In the genomic region with DNA sequence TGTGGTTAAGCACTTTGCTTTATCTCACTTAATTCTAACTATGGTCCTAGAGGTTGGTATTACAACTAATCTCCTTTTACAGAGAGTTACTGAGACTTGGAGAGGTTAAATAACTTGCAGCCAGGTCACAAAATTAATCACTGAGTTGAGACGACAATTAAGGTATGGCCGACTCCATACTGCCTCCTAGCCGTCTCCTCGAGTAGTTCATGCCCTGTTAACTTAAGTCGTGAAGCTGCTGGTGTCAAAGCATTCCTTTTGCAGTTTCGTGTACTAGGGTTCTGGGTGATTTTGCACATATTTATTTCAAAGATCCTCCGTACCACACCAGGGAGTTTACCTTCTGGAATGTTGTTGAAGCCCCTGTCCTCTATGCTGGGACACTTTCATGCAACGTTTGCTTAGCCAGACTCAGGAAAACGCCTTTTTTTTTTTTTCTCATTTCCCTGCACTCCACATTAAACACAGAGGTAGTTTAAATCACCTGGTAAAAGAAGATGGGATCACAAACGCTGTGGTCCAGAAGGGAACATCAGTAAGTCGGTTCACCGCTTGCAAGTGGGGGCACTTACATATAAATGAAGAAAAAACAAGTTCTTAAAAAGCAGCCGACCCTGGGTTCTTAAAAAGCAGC, we compare ENCODE assay signal across 8 cellular contexts. TPM values are rescaled to one million over a fixed set of nuclear protein-coding genes. Genes with fewer than 3 reads are reported as not detected.
DNase-seq lines count a peak whose midpoint lies in the region; ATAC-seq and TF ChIP-seq lines count a peak whose summit lies in the region.

No MANE protein-coding gene starts in this region.

- peak overlapping the region; percentile 92 for H2AFZ ChIP-seq in PC-9

- H3K9me2 ChIP-seq in PC-9 (ENCODE audit: insufficient read depth): no peaks in the 10 kb centered on the region

- CTCF ChIA-PET in PC-9 (lab: Charles Lee): interaction anchor here (0.6 to 1.1 kb wide), 2 partner anchors 67 to 340 kb away, joined by 3 to 4 read pairs; no protein-coding TSS in a partner anchor

- TSS peak; percentile 67 for BruUV-seq in PC-9 (replicated peaks; lab: Mats Ljungman, UMichigan)

- no peaks in the 10 kb centered on the region for H3K9me3 Mint-ChIP-seq in nephron

- POLR2A ChIA-PET in PC-9 (lab: Charles Lee; ENCODE audit: unreplicated experiment): interaction anchor here (0.8 kb wide), 1 partner anchor 516 kb away, joined by 6 read pairs; no protein-coding TSS in a partner anchor

- no peaks in the 10 kb centered on the region for H3K27me3 ChIP-seq in HUES6 (ENCODE audit: control insufficient read depth, insufficient read depth, low read length)
- H3K27me3 ChIP-seq in PC-9 (ENCODE audit: insufficient read depth, low read depth): no peaks in the 10 kb centered on the region
- no peaks in the 10 kb centered on the region for H3K27me3 ChIP-seq in suprapubic skin

- TF ChIP-seq EP300 in suprapubic skin (IDR thresholded peaks at IDR 0.05): no peak

- H3K4me1 ChIP-seq in HUES6 (ENCODE audit: control insufficient read depth, insufficient read depth, low read length): peaks cover 19% of the 10 kb centered on the region
- peaks cover 30% of the 10 kb centered on the region for H3K4me1 ChIP-seq in PC-9 (replicated peaks; ENCODE audit: insufficient read depth)
- peaks cover 35% of the 10 kb centered on the region for H3K4me1 ChIP-seq in suprapubic skin

- peak overlapping the region; percentile 97 for H3K4me3 ChIP-seq in HUES6 (ENCODE audit: low read depth, low read length)
- peak overlapping the region; percentile 91 for H3K4me3 ChIP-seq in PC-9
- H3K4me3 ChIP-seq in suprapubic skin: peak overlapping the region; percentile 98

- intact Hi-C loops in PC-9 (cut with micrococcal nuclease; ENCODE audit: unreplicated experiment): loop anchor here (1.0 to 10.0 kb wide), 11 partner anchors 35 to 631 kb away; no protein-coding TSS in a partner anchor

- no peaks in the 10 kb centered on the region for H3K27me3 Mint-ChIP-seq in nephron (ENCODE audit: low read depth)

- H3K27ac Mint-ChIP-seq in nephron: peak overlapping the region; percentile 87 to 98 (median 95)

- peak overlapping the region; percentile 63 for H3K9ac ChIP-seq in HUES6 (ENCODE audit: low read length)

- H3F3A ChIP-seq in PC-9 (ENCODE audit: insufficient read depth, low read depth): peaks cover 9% of the 10 kb centered on the region; the same call in 1 of the 2 replicates

- H3K4me2 ChIP-seq in PC-9: peak overlapping the region; percentile 100

- no peaks in the 10 kb centered on the region for H4K20me1 ChIP-seq in PC-9 (ENCODE audit: insufficient read depth)

- H3K27ac ChIP-seq in HUES6 (ENCODE audit: low read depth, low read length) (peak overlapping the region; percentile 40; the same call in 1 of the 2 replicates), PC-9 (peak overlapping the region; percentile 46), suprapubic skin (peak overlapping the region; percentile 100)

- H3K9me3 ChIP-seq in HUES6 (ENCODE audit: control insufficient read depth, insufficient read depth, low read depth, low read length): no peaks in the 10 kb centered on the region
- no peaks in the 10 kb centered on the region for H3K9me3 ChIP-seq in PC-9 (ENCODE audit: insufficient read depth, low read depth)
- H3K9me3 ChIP-seq in suprapubic skin: no peaks in the 10 kb centered on the region

- peaks cover 60% of the 10 kb centered on the region for H3K4me1 Mint-ChIP-seq in nephron

- no peaks in the 10 kb centered on the region for H3K36me3 Mint-ChIP-seq in nephron (ENCODE audit: low read depth)

- H3K36me3 ChIP-seq in HUES6 (ENCODE audit: control insufficient read depth, insufficient read depth, low read length) (no peaks in the 10 kb centered on the region), PC-9 (ENCODE audit: low read depth) (no peaks in the 10 kb centered on the region), suprapubic skin (no peaks in the 10 kb centered on the region)

- TF ChIP-seq CTCF in PC-9 (conservative IDR thresholded peaks at IDR 0.05) (peak; percentile 87), nephron (IDR thresholded peaks at IDR 0.05; ENCODE audit: unreplicated experiment in 3 of 3) (peak; percentile 75 to 86 (median 79)), suprapubic skin (IDR thresholded peaks at IDR 0.05) (peak; percentile 57 to 75)

- no peak for TF ChIP-seq POLR2A in suprapubic skin (IDR thresholded peaks at IDR 0.05)

- peaks cover 41% of the 10 kb centered on the region for H3K79me2 ChIP-seq in PC-9 (ENCODE audit: low read depth)

- ATAC-seq in GM21360 (IDR thresholded peaks at IDR 0.05; ENCODE audit: unreplicated experiment): peak; percentile 16

- H3K4me3 Mint-ChIP-seq in nephron: peak overlapping the region; percentile 91 to 93 (median 93)

- DNase-seq in COLO829 (ENCODE audit: low spot score) (peak; percentile 82), PC-9 (peak; percentile 55 to 59), fibroblast of gingiva (ENCODE audit: low read depth) (peak; percentile 66), suprapubic skin (ENCODE audit: low spot score in 2 of 2) (peak in 1 of 2 donors; percentile 68)
- peak; percentile 82 to 86 for DNase-seq in activated T-cell treated with anti-CD3 and anti-CD28 coated beads, Interleukin-2, amount 50 U/mL, for 48 hours

- WGBS in suprapubic skin: under 1% methylated on average over 13 of the region's 13 CpGs

RNA-seq across cellular contexts. Expression of a gene that starts 0.6 kb away (rescaled TPM):
- total RNA-seq in PC-9 (2021) (67.4 and 82.2 TPM in 2 replicates), suprapubic skin (10 to 100 TPM; 45.7 to 75.7 (median 53.5) TPM)

Comparison
In these comparisons a context has a peak if more than half of its experiments do, and no peak if none do; other contexts are left out.
1. H3K27ac ChIP-seq: peak in every context shown above with its lines; median percentile 100 in suprapubic skin; 46 in PC-9; 40 in HUES6.